17 cellular contexts compared by ENCODE assay signal in genomic region chr5:28165116-28165515, GRCh38.
DNase-seq lines count a peak whose midpoint lies in the region; ATAC-seq, FAIRE-seq and TF ChIP-seq lines count a peak whose summit lies in the region.
"Had no signal": no experiment of that assay in that cellular context is flagged by ENCODE, and none has a peak within 500 bp of the region (broad histone marks: within the 10 kb centered on the region; RNA-seq: fewer than 3 reads in every experiment).

No MANE protein-coding gene starts in this region.

- H3K27me3 Mint-ChIP-seq in astrocyte (ENCODE audit: low read depth, unreplicated experiment): no peaks in the 10 kb centered on the region
- H3K27me3 Mint-ChIP-seq: activated naive CD4-positive, alpha-beta T cell treated with anti-CD3 and anti-CD28 coated beads, Interleukin-2, amount 50 U/mL, for 24 hours; naive thymus-derived CD8-positive, alpha-beta T cell had no signal

- H2AFZ ChIP-seq in astrocyte (ENCODE audit: low read depth, low read length): no peak overlapping the region

- H3K79me2 ChIP-seq in astrocyte (ENCODE audit: insufficient read depth, low read length): no peaks in the 10 kb centered on the region

- TF ChIP-seq POLR2A in H54 (IDR thresholded peaks at IDR 0.05; ENCODE audit: low read depth, low read length) (no peak), thyroid gland (IDR thresholded peaks at IDR 0.05) (no peak)

- no peaks in the 10 kb centered on the region for H3K4me1 ChIP-seq in astrocyte (ENCODE audit: insufficient read depth, low read length)
- H3K4me1 ChIP-seq in thyroid gland: peaks cover 0 to 5% of the 10 kb centered on the region in 2 donors
- H3K4me1 ChIP-seq: Caco-2 had no signal

- peak; percentile 64 for FAIRE-seq in H54 (lab: Jason Lieb, UNC)
- no peak for FAIRE-seq in astrocyte (lab: Jason Lieb, UNC)

- no peaks in the 10 kb centered on the region for H3K36me3 Mint-ChIP-seq in astrocyte (ENCODE audit: low read depth, unreplicated experiment)
- H3K36me3 Mint-ChIP-seq: activated naive CD4-positive, alpha-beta T cell treated with anti-CD3 and anti-CD28 coated beads, Interleukin-2, amount 50 U/mL, for 24 hours; naive thymus-derived CD8-positive, alpha-beta T cell had no signal

- H3K9me3 ChIP-seq in astrocyte (ENCODE audit: insufficient read depth, low read depth, low read length) (no peaks in the 10 kb centered on the region), thyroid gland (no peaks in the 10 kb centered on the region)
- H3K9me3 ChIP-seq: Caco-2 had no signal

- H3K9me3 Mint-ChIP-seq in astrocyte (ENCODE audit: unreplicated experiment): no peaks in the 10 kb centered on the region
- H3K9me3 Mint-ChIP-seq: activated naive CD4-positive, alpha-beta T cell treated with anti-CD3 and anti-CD28 coated beads, Interleukin-2, amount 50 U/mL, for 24 hours had no signal

- H3K9ac ChIP-seq in astrocyte (ENCODE audit: low read length): no peak overlapping the region

- H3K4me1 Mint-ChIP-seq in astrocyte (ENCODE audit: low read depth, unreplicated experiment): peaks cover 9% of the 10 kb centered on the region
- H3K4me1 Mint-ChIP-seq: activated naive CD4-positive, alpha-beta T cell treated with anti-CD3 and anti-CD28 coated beads, Interleukin-2, amount 50 U/mL, for 24 hours; naive thymus-derived CD8-positive, alpha-beta T cell had no signal

- no peak overlapping the region for H3K4me3 Mint-ChIP-seq in astrocyte (ENCODE audit: unreplicated experiment)
- H3K4me3 Mint-ChIP-seq: activated naive CD4-positive, alpha-beta T cell treated with anti-CD3 and anti-CD28 coated beads, Interleukin-2, amount 50 U/mL, for 24 hours; naive thymus-derived CD8-positive, alpha-beta T cell had no signal

- ATAC-seq in HG02610 (IDR thresholded peaks at IDR 0.05; ENCODE audit: unreplicated experiment): no peak
- ATAC-seq: left ventricle myocardium superior; naive thymus-derived CD8-positive, alpha-beta T cell; Right ventricle myocardium inferior had no signal

- H3K4me3 ChIP-seq in astrocyte (ENCODE audit: insufficient read depth, low read depth, low read length) (no peak overlapping the region), fibroblast of the aortic adventitia (ENCODE audit: low read depth, low read length) (no peak overlapping the region), thyroid gland (replicated peaks in 1 of 3) (no peak overlapping the region)

- peak overlapping the region; percentile 45 for H3K4me2 ChIP-seq in astrocyte (ENCODE audit: low read length)

- WGBS in thyroid gland, 2 donors: 34 to 44% methylated on average over 5 of the region's 5 CpGs

- H3K27ac Mint-ChIP-seq in astrocyte (ENCODE audit: unreplicated experiment): peak overlapping the region; percentile 56
- H3K27ac Mint-ChIP-seq: activated naive CD4-positive, alpha-beta T cell treated with anti-CD3 and anti-CD28 coated beads, Interleukin-2, amount 50 U/mL, for 24 hours; naive thymus-derived CD8-positive, alpha-beta T cell had no signal

- no peak for TF ChIP-seq CTCF in astrocyte (IDR thresholded peaks at IDR 0.05; ENCODE audit: insufficient read depth, low read depth, low read length)
- no peak for TF ChIP-seq CTCF in fibroblast of the aortic adventitia (IDR thresholded peaks at IDR 0.05; ENCODE audit: insufficient read depth, low read length)
- no peak for TF ChIP-seq CTCF in thyroid gland (IDR thresholded peaks at IDR 0.05)

- H3K36me3 ChIP-seq in astrocyte (ENCODE audit: insufficient read depth, low read length) (no peaks in the 10 kb centered on the region), thyroid gland (no peaks in the 10 kb centered on the region)

- H4K20me1 ChIP-seq in astrocyte (ENCODE audit: insufficient read depth, low read length): no peaks in the 10 kb centered on the region

- no peaks in the 10 kb centered on the region for H3K27me3 ChIP-seq in astrocyte (ENCODE audit: insufficient read depth, low read length)
- no peaks in the 10 kb centered on the region for H3K27me3 ChIP-seq in thyroid gland

- intact Hi-C loops in thyroid gland (cut with DNase I): no loop called here

- H3K27ac ChIP-seq in astrocyte (ENCODE audit: low read depth, low read length) (no peak overlapping the region), thyroid gland (peak overlapping the region in 1 of 3 donors; percentile 56)

- DNase-seq in H54 (ENCODE audit: insufficient read length, low spot score): peak; percentile 2
- DNase-seq in astrocyte (ENCODE audit: low read depth): peak; percentile 30
- DNase-seq in fibroblast of the aortic adventitia (ENCODE audit: low read depth): peak; percentile 0
- DNase-seq in non-pigmented ciliary epithelial cell (ENCODE audit: low read depth): peak; percentile 27
- no peak for DNase-seq in DMS53 (lab: John Stamatoyannopoulos, UW)
- no peak for DNase-seq in effector CD4-positive, alpha-beta T cell
- DNase-seq in thyroid gland: no peak
- DNase-seq: activated CD8-positive, alpha-beta memory T cell treated with anti-CD3 and anti-CD28 coated beads, Interleukin-2, amount 50 U/mL, for 48 hours; Caco-2; left ventricle myocardium superior; naive thymus-derived CD8-positive, alpha-beta T cell; NCI-H187 treated with DMSO at 0.1 percent for 48 hours; NCI-H69; retina had no signal

Comparison
In these comparisons a context has a peak if more than half of its experiments do, and no peak if none do; other contexts are left out.
1. DNase-seq: peak in H54 (single experiment), astrocyte (single experiment), fibroblast of the aortic adventitia (single experiment) and non-pigmented ciliary epithelial cell (single experiment); none in DMS53 (single experiment), effector CD4-positive, alpha-beta T cell (single experiment) and thyroid gland (0 of 2).